14 cellular contexts compared by ENCODE assay signal in genomic region chr12:43638786-43639185, GRCh38.
DNase-seq lines count a peak whose midpoint lies in the region; FAIRE-seq and TF ChIP-seq lines count a peak whose summit lies in the region.
"Had no signal": no experiment of that assay in that cellular context is flagged by ENCODE, and none has a peak within 500 bp of the region (broad histone marks: within the 10 kb centered on the region; RNA-seq: fewer than 3 reads in every experiment).

No MANE protein-coding gene starts in this region.

- TF ChIP-seq CTCF in astrocyte (IDR thresholded peaks at IDR 0.05; ENCODE audit: insufficient read depth, low read depth, low read length): no peak
- no peak for TF ChIP-seq CTCF in glutamatergic neuron (IDR thresholded peaks at IDR 0.05; ENCODE audit: partially characterized antibody, unreplicated experiment)
- TF ChIP-seq CTCF in spleen (IDR thresholded peaks at IDR 0.05 in 8 of 11, conservative IDR thresholded peaks at IDR 0.05 in 3 of 11): no peak

- H3K27me3 ChIP-seq in astrocyte (ENCODE audit: insufficient read depth, low read length) (no peaks in the 10 kb centered on the region), spleen (replicated peaks in 1 of 7) (no peaks in the 10 kb centered on the region)
- H3K27me3 ChIP-seq: BLaER1 had no signal

- H3K27ac ChIP-seq in astrocyte (ENCODE audit: low read depth, low read length) (no peak overlapping the region), spleen (no peak overlapping the region)
- H3K27ac ChIP-seq: 22Rv1, BLaER1 had no signal

- H3K79me2 ChIP-seq in astrocyte (ENCODE audit: insufficient read depth, low read length): no peaks in the 10 kb centered on the region

- H3K4me2 ChIP-seq in astrocyte (ENCODE audit: low read length): no peak overlapping the region
- H3K4me2 ChIP-seq: BLaER1 had no signal

- peak overlapping the region; percentile 43 for H3K27ac Mint-ChIP-seq in astrocyte (ENCODE audit: unreplicated experiment)
- H3K27ac Mint-ChIP-seq in glutamatergic neuron (ENCODE audit: unreplicated experiment): peak overlapping the region; percentile 67
- H3K27ac Mint-ChIP-seq: CD8-positive, alpha-beta memory T cell had no signal

- intact Hi-C loops in spleen (cut with DNase I; ENCODE audit: low total_unique reads): no loop called here

- H3K4me3 ChIP-seq in astrocyte (ENCODE audit: insufficient read depth, low read depth, low read length): no peak overlapping the region
- no peak overlapping the region for H3K4me3 ChIP-seq in spleen
- H3K4me3 ChIP-seq: BLaER1, HAP-1 had no signal

- H3K9ac ChIP-seq in astrocyte (ENCODE audit: low read length): no peak overlapping the region
- H3K9ac ChIP-seq: BLaER1 had no signal

- peaks cover 3% of the 10 kb centered on the region for H3K9me3 Mint-ChIP-seq in astrocyte (ENCODE audit: unreplicated experiment)
- peaks cover 1% of the 10 kb centered on the region for H3K9me3 Mint-ChIP-seq in glutamatergic neuron (ENCODE audit: unreplicated experiment)

- WGBS in spleen, 5 donors: 53 to 62% (median 58%) methylated on average over 4 of the region's 4 CpGs

- no peaks in the 10 kb centered on the region for H3K36me3 ChIP-seq in astrocyte (ENCODE audit: insufficient read depth, low read length)
- H3K36me3 ChIP-seq in spleen: no peaks in the 10 kb centered on the region
- H3K36me3 ChIP-seq: BLaER1, HAP-1 had no signal

- H3K4me1 ChIP-seq in astrocyte (ENCODE audit: insufficient read depth, low read length) (no peaks in the 10 kb centered on the region), spleen (no peaks in the 10 kb centered on the region)
- H3K4me1 ChIP-seq: BLaER1, HAP-1 had no signal

- H3K36me3 Mint-ChIP-seq in astrocyte (ENCODE audit: low read depth, unreplicated experiment) (no peaks in the 10 kb centered on the region), glutamatergic neuron (ENCODE audit: unreplicated experiment) (no peaks in the 10 kb centered on the region)
- H3K36me3 Mint-ChIP-seq: CD8-positive, alpha-beta memory T cell had no signal

- no peaks in the 10 kb centered on the region for H3K9me3 ChIP-seq in astrocyte (ENCODE audit: insufficient read depth, low read depth, low read length)
- no peaks in the 10 kb centered on the region for H3K9me3 ChIP-seq in spleen
- H3K9me3 ChIP-seq: BLaER1, HAP-1 had no signal

- DNase-seq in NCI-H1417 (lab: John Stamatoyannopoulos, UW) (peak in 2 of 3 experiments; percentile 14 to 54), NCI-H1417 treated with DMSO at 0.1 percent for 48 hours (lab: John Stamatoyannopoulos, UW) (no peak), astrocyte (ENCODE audit: low read depth) (peak; percentile 47), glutamatergic neuron (no peak), COR-L47 (lab: John Stamatoyannopoulos, UW) (no peak), spleen (no peak), occipital lobe (lab: John Stamatoyannopoulos, UW) (no peak)
- DNase-seq: CD8-positive, alpha-beta memory T cell; DMS53; GF-D8 had no signal

- no peak for FAIRE-seq in astrocyte (lab: Jason Lieb, UNC)
- FAIRE-seq: H1 had no signal

- H2AFZ ChIP-seq in astrocyte (ENCODE audit: low read depth, low read length): no peak overlapping the region

- H3K4me1 Mint-ChIP-seq in astrocyte (ENCODE audit: low read depth, unreplicated experiment) (no peaks in the 10 kb centered on the region), glutamatergic neuron (ENCODE audit: low read depth, unreplicated experiment) (peaks cover 17% of the 10 kb centered on the region)
- H3K4me1 Mint-ChIP-seq: CD8-positive, alpha-beta memory T cell had no signal

- no peak for TF ChIP-seq POLR2A in spleen (IDR thresholded peaks at IDR 0.05)

- H3K4me3 Mint-ChIP-seq in astrocyte (ENCODE audit: unreplicated experiment) (no peak overlapping the region), glutamatergic neuron (ENCODE audit: unreplicated experiment) (peak overlapping the region; percentile 23)
- H3K4me3 Mint-ChIP-seq: CD8-positive, alpha-beta memory T cell had no signal

- H3K27me3 Mint-ChIP-seq in astrocyte (ENCODE audit: low read depth, unreplicated experiment) (no peaks in the 10 kb centered on the region), glutamatergic neuron (ENCODE audit: unreplicated experiment) (peaks cover 1% of the 10 kb centered on the region)

- no peaks in the 10 kb centered on the region for H4K20me1 ChIP-seq in astrocyte (ENCODE audit: insufficient read depth, low read length)
- H4K20me1 ChIP-seq: BLaER1 had no signal

Comparison
In these comparisons a context has a peak if more than half of its experiments do, and no peak if none do; other contexts are left out.
1. DNase-seq: peak in NCI-H1417 (2 of 3) and astrocyte (single experiment); none in NCI-H1417 treated with DMSO at 0.1 percent for 48 hours (single experiment), glutamatergic neuron (single experiment), COR-L47 (single experiment), spleen (single experiment) and occipital lobe (single experiment).